23 cellular contexts compared by ENCODE assay signal in the genomic region with DNA sequence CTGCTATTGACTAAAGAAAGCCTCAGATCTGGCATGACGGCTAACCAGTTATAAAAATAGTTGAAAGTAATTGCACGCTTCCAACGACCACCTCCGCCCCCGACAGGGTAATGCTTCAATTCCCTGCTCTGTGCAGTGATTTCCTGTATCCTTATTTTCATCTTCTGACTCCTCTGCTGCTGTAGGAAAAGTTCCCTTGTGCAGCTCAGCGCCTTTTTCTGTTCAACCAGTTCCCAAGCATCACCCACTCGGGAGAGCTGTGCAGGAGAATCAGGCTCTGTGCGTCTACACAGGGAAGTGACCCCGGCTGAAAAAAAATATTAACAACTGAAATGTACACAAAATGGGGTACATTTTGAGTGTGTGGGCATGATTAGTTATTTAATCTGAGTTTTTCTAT.
"Had no signal": no experiment of that assay in that cellular context is flagged by ENCODE, and none has a peak within 500 bp of the region (broad histone marks: within the 10 kb centered on the region; RNA-seq: fewer than 3 reads in every experiment).

No MANE protein-coding gene starts in this region.

- H3K27ac Mint-ChIP-seq: memory B cell; naive thymus-derived CD4-positive, alpha-beta T cell; stimulated activated effector memory CD8-positive, alpha-beta T cell treated with anti-CD3 and anti-CD28 coated beads, Interleukin-12 subunit alpha, Interleukin-12 subunit beta, amount 100 ng/mL, for 72 hours had no signal

- H3K27me3 ChIP-seq: gastrocnemius medialis, stomach, thyroid gland had no signal

- H3K9me3 ChIP-seq: gastrocnemius medialis, heart left ventricle, prostate gland, sigmoid colon, stomach, thyroid gland had no signal

- H3K27ac ChIP-seq: dorsolateral prefrontal cortex, epithelial cell of prostate, gastrocnemius medialis, heart left ventricle, prostate gland, sigmoid colon, stomach, thyroid gland had no signal

- ATAC-seq: esophagus mucosa; gastrocnemius medialis; heart left ventricle; naive thymus-derived CD4-positive, alpha-beta T cell; right cardiac atrium; stimulated activated effector memory CD8-positive, alpha-beta T cell treated with anti-CD3 and anti-CD28 coated beads, Interleukin-12 subunit alpha, Interleukin-12 subunit beta, amount 100 ng/mL, for 72 hours had no signal

- H3K9me3 Mint-ChIP-seq: nephron; stimulated activated effector memory CD8-positive, alpha-beta T cell treated with anti-CD3 and anti-CD28 coated beads, Interleukin-12 subunit alpha, Interleukin-12 subunit beta, amount 100 ng/mL, for 72 hours had no signal

- H3K36me3 ChIP-seq: gastrocnemius medialis, heart left ventricle, prostate gland, sigmoid colon, stomach, thyroid gland had no signal

- H3K4me3 ChIP-seq: dorsolateral prefrontal cortex, gastrocnemius medialis, heart left ventricle, lung, prostate gland, sigmoid colon, stomach, thyroid gland had no signal

- H3K4me3 Mint-ChIP-seq: memory B cell; naive thymus-derived CD4-positive, alpha-beta T cell; stimulated activated effector memory CD8-positive, alpha-beta T cell treated with anti-CD3 and anti-CD28 coated beads, Interleukin-12 subunit alpha, Interleukin-12 subunit beta, amount 100 ng/mL, for 72 hours had no signal

- H3K4me1 ChIP-seq: sigmoid colon had no signal

- H3K36me3 Mint-ChIP-seq: memory B cell; stimulated activated effector memory CD8-positive, alpha-beta T cell treated with anti-CD3 and anti-CD28 coated beads, Interleukin-12 subunit alpha, Interleukin-12 subunit beta, amount 100 ng/mL, for 72 hours had no signal

- DNase-seq: dorsolateral prefrontal cortex; effector CD4-positive, alpha-beta T cell; foreskin fibroblast; gastrocnemius medialis; heart left ventricle; hippocampal formation; midbrain; naive thymus-derived CD4-positive, alpha-beta T cell; right cardiac atrium; sigmoid colon; stimulated activated CD4-positive, alpha-beta T cell treated with anti-CD3 and anti-CD28 coated beads, Interleukin-2, amount 100 ng/mL, for 24 hours; stimulated activated CD4-positive, alpha-beta T cell treated with anti-CD3 and anti-CD28 coated beads, Interleukin-4, amount 100 ng/mL, for 24 hours; stimulated activated naive CD4-positive, alpha-beta T cell treated with Interleukin-2 at 50 U/mL for 16 hours; stomach; thyroid gland; trophoblast cell had no signal

- H3K4me1 Mint-ChIP-seq: memory B cell; stimulated activated effector memory CD8-positive, alpha-beta T cell treated with anti-CD3 and anti-CD28 coated beads, Interleukin-12 subunit alpha, Interleukin-12 subunit beta, amount 100 ng/mL, for 72 hours had no signal
